ENCODE assay signal across 1 cellular context in genomic region chr10:86684305-86684704, GRCh38.
TF ChIP-seq lines count a peak whose summit lies in the region.

No MANE protein-coding gene starts in this region.

TF ChIP-seq in HepG2, 621 proteins besides CTCF, POLR2A, EP300 and RAD21:
- TF ChIP-seq STAG1 (CRISPR knock-in tag; IDR thresholded peaks at IDR 0.05) (peak; percentile 56), PATZ1 (CRISPR knock-in tag; IDR thresholded peaks at IDR 0.05) (peak; percentile 69), ELF4 (CRISPR knock-in tag; IDR thresholded peaks at IDR 0.05; ENCODE audit: borderline replicate concordance) (no peak), MAZ (IDR thresholded peaks at IDR 0.05; ENCODE audit: borderline replicate concordance, low read depth, low read length) (peak; percentile 65; the same call in 1 of the 2 replicates), MAZ (CRISPR knock-in tag; IDR thresholded peaks at IDR 0.05; ENCODE audit: low read depth) (no peak)
